ENCODE assay signal across 26 cellular contexts in genomic region chr3:87833039-87833377, GRCh38. TPM values are rescaled to one million over a fixed set of nuclear protein-coding genes. Genes with fewer than 3 reads are reported as not detected.
"Had no signal": no experiment of that assay in that cellular context is flagged by ENCODE, and none has a peak within 500 bp of the region (broad histone marks: within the 10 kb centered on the region; RNA-seq: fewer than 3 reads in every experiment).

No MANE protein-coding gene starts in this region.

- H3K4me1 Mint-ChIP-seq: activated naive CD8-positive, alpha-beta T cell treated with anti-CD3 and anti-CD28 coated beads, Interleukin-2, amount 10 ng/mL, durations not matched to agents 7 days and 5 days had no signal

- ATAC-seq: activated CD4-positive, CD25-positive, alpha-beta regulatory T cell treated with anti-CD3 and anti-CD28 coated beads, Interleukin-2, amount 50 U/mL, for 24 hours; activated CD8-positive, alpha-beta T cell treated with anti-CD3 and anti-CD28 coated beads for 36 hours; activated T-cell treated with anti-CD3 and anti-CD28 coated beads, Interleukin-2, amount 50 U/mL, for 72 hours; K562 had no signal

- H3K4me1 ChIP-seq: adrenal gland, breast epithelium had no signal

- H3K27ac Mint-ChIP-seq: activated CD8-positive, alpha-beta T cell treated with anti-CD3 and anti-CD28 coated beads for 36 hours; activated naive CD8-positive, alpha-beta T cell treated with anti-CD3 and anti-CD28 coated beads, Interleukin-2, amount 10 ng/mL, durations not matched to agents 7 days and 5 days; activated T-cell treated with anti-CD3 and anti-CD28 coated beads, Interleukin-2, amount 50 U/mL, for 72 hours; T-helper 1 cell treated with Interleukin-12 subunit alpha and Interleukin-12 subunit beta and Interleukin-4 antibody, amounts not matched to agents 30 μg/mL and 1 μg/mL, for 36 hours had no signal

- DNase-seq: activated CD4-positive, alpha-beta T cell treated with anti-CD3 and anti-CD28 coated beads for 4 hours; activated CD8-positive, alpha-beta memory T cell treated with anti-CD3 and anti-CD28 coated beads, Interleukin-2, amount 50 U/mL, for 4 hours; activated CD8-positive, alpha-beta T cell treated with anti-CD3 and anti-CD28 coated beads for 36 hours; activated naive CD4-positive, alpha-beta T cell treated with anti-CD3 and anti-CD28 coated beads, Interleukin-2, amount 50 U/mL, for 16 hours; activated naive CD8-positive, alpha-beta T cell treated with anti-CD3 and anti-CD28 coated beads, Interleukin-2, amount 10 ng/mL, durations not matched to agents 7 days and 5 days; activated T-cell treated with anti-CD3 and anti-CD28 coated beads, Interleukin-2, amount 50 U/mL, for 72 hours; adrenal gland; anterior cingulate cortex; caudate nucleus; Karpas-422; MM.1S; NCI-H1105; NCI-H1436; NCI-H1694 treated with DMSO at 0.1 percent for 48 hours; NCI-H2029 treated with DMSO at 0.1 percent for 48 hours; NCI-H510A treated with DMSO at 0.1 percent for 48 hours; NCI-H69; NK-92 treated with Interleukin-12 subunit alpha and Interleukin-12 subunit beta, amount 100 ng/mL, for 24 hours; SHP77 treated with DMSO at 0.1 percent for 48 hours; T-helper 9 cell had no signal

- H3K9me3 ChIP-seq: adrenal gland, breast epithelium had no signal

- H3K27me3 ChIP-seq: adrenal gland, breast epithelium had no signal

- H3K9me3 Mint-ChIP-seq: activated CD8-positive, alpha-beta T cell treated with anti-CD3 and anti-CD28 coated beads for 36 hours; activated naive CD8-positive, alpha-beta T cell treated with anti-CD3 and anti-CD28 coated beads, Interleukin-2, amount 10 ng/mL, durations not matched to agents 7 days and 5 days; activated T-cell treated with anti-CD3 and anti-CD28 coated beads, Interleukin-2, amount 50 U/mL, for 72 hours; T-helper 1 cell treated with Interleukin-12 subunit alpha and Interleukin-12 subunit beta and Interleukin-4 antibody, amounts not matched to agents 30 μg/mL and 1 μg/mL, for 36 hours had no signal

- H3K36me3 ChIP-seq: adrenal gland, breast epithelium had no signal

- H3K27ac ChIP-seq: adrenal gland, breast epithelium had no signal

- H3K4me3 ChIP-seq: adrenal gland, breast epithelium, K562 had no signal

- H3K4me3 Mint-ChIP-seq: activated CD8-positive, alpha-beta T cell treated with anti-CD3 and anti-CD28 coated beads for 36 hours; activated naive CD8-positive, alpha-beta T cell treated with anti-CD3 and anti-CD28 coated beads, Interleukin-2, amount 10 ng/mL, durations not matched to agents 7 days and 5 days; activated T-cell treated with anti-CD3 and anti-CD28 coated beads, Interleukin-2, amount 50 U/mL, for 72 hours; T-helper 1 cell treated with Interleukin-12 subunit alpha and Interleukin-12 subunit beta and Interleukin-4 antibody, amounts not matched to agents 30 μg/mL and 1 μg/mL, for 36 hours had no signal

- H3K36me3 Mint-ChIP-seq: activated naive CD8-positive, alpha-beta T cell treated with anti-CD3 and anti-CD28 coated beads, Interleukin-2, amount 10 ng/mL, durations not matched to agents 7 days and 5 days had no signal

- FAIRE-seq: K562, TTC549 had no signal

RNA-seq across cellular contexts. Expression of gene HTR1F, which starts 40.5 kb away (rescaled TPM):
- total RNA-seq: activated CD8-positive, alpha-beta T cell treated with anti-CD3 and anti-CD28 coated beads for 36 hours; activated naive CD8-positive, alpha-beta T cell treated with anti-CD3 and anti-CD28 coated beads, Interleukin-2, amount 10 ng/mL, durations not matched to agents 7 days and 5 days; activated T-cell treated with anti-CD3 and anti-CD28 coated beads, Interleukin-2, amount 50 U/mL, for 72 hours; SK-MEL-5 had no signal
